10 cellular contexts compared by ENCODE assay signal in genomic region chr10:14200645-14201534, GRCh38.
DNase-seq lines count a peak whose midpoint lies in the region; ATAC-seq and TF ChIP-seq lines count a peak whose summit lies in the region.
"Had no signal": no experiment of that assay in that cellular context is flagged by ENCODE, and none has a peak within 500 bp of the region (broad histone marks: within the 10 kb centered on the region; RNA-seq: fewer than 3 reads in every experiment).

No MANE protein-coding gene starts in this region.

- H2AFZ ChIP-seq in DND-41 (ENCODE audit: low read depth, low read length) (no peak overlapping the region), HCT116 (ENCODE audit: low read depth, low read length, poor library complexity, severe bottlenecking) (no peak overlapping the region)

- H3K27ac ChIP-seq in DND-41 (ENCODE audit: low read length) (no peak overlapping the region), HCT116 (ENCODE audit: low read depth, low read length) (no peak overlapping the region), lower lobe of right lung (no peak overlapping the region), left lung (no peak overlapping the region)
- H3K27ac ChIP-seq: HL-60, tibial nerve had no signal

- no peak overlapping the region for H3K4me3 ChIP-seq in DND-41 (ENCODE audit: low read depth in 1 of 2, low read length in 2 of 2)
- H3K4me3 ChIP-seq in HCT116 (replicated peaks in 1 of 2; ENCODE audit: low read depth in 1 of 2, low read length in 2 of 2) = no peak overlapping the region
- no peak overlapping the region for H3K4me3 ChIP-seq in lower lobe of right lung
- H3K4me3 ChIP-seq in left lung = no peak overlapping the region
- H3K4me3 ChIP-seq: tibial nerve had no signal

- no peak overlapping the region for H3K27ac Mint-ChIP-seq in activated naive CD4-positive, alpha-beta T cell treated with anti-CD3 and anti-CD28 coated beads, Interleukin-2, amount 10 ng/mL, durations not matched to agents 7 days and 5 days

- H3K36me3 ChIP-seq in DND-41 (ENCODE audit: insufficient read depth, low read length) (no peaks in the 10 kb centered on the region), HCT116 (ENCODE audit: control insufficient read depth in 1 of 2, insufficient read depth in 2 of 2, low read length in 2 of 2) (no peaks in the 10 kb centered on the region), lower lobe of right lung (no peaks in the 10 kb centered on the region), left lung (no peaks in the 10 kb centered on the region)
- H3K36me3 ChIP-seq: tibial nerve had no signal

- no peak overlapping the region for H3K4me3 Mint-ChIP-seq in activated naive CD4-positive, alpha-beta T cell treated with anti-CD3 and anti-CD28 coated beads, Interleukin-2, amount 10 ng/mL, durations not matched to agents 7 days and 5 days

- H3K9ac ChIP-seq in DND-41 (ENCODE audit: low read depth, low read length) (no peak overlapping the region), HCT116 (ENCODE audit: low read length) (no peak overlapping the region)

- no peaks in the 10 kb centered on the region for H3K36me3 Mint-ChIP-seq in activated naive CD4-positive, alpha-beta T cell treated with anti-CD3 and anti-CD28 coated beads, Interleukin-2, amount 10 ng/mL, durations not matched to agents 7 days and 5 days

- TF ChIP-seq POLR2A in HCT116 (IDR thresholded peaks at IDR 0.05; ENCODE audit: borderline replicate concordance, extremely low read depth, insufficient read depth, insufficient read length) = no peak

- POLR2A ChIA-PET in HCT116 (lab: Charles Lee) = interaction anchor here (2.5 kb wide), 1 partner anchor 15 kb away, joined by 11 read pairs; no protein-coding TSS in a partner anchor

- H3K27me3 Mint-ChIP-seq in activated naive CD4-positive, alpha-beta T cell treated with anti-CD3 and anti-CD28 coated beads, Interleukin-2, amount 10 ng/mL, durations not matched to agents 7 days and 5 days = peaks cover 39% of the 10 kb centered on the region

- no peak for DNase-seq in DND-41
- DNase-seq in HCT116 (ENCODE audit: low read depth, low spot score) = no peak
- peak; percentile 36 for DNase-seq in activated naive CD4-positive, alpha-beta T cell treated with anti-CD3 and anti-CD28 coated beads, Interleukin-2, amount 10 ng/mL, durations not matched to agents 7 days and 5 days
- DNase-seq in lower lobe of right lung = no peak
- no peak for DNase-seq in left lung
- DNase-seq: OCI-M1 had no signal

- no peaks in the 10 kb centered on the region for H3K9me3 ChIP-seq in DND-41 (ENCODE audit: insufficient read depth, low read length, severe bottlenecking)
- H3K9me3 ChIP-seq in HCT116 (ENCODE audit: control insufficient read depth in 1 of 2, insufficient read depth in 1 of 2, low read depth in 1 of 2, low read length in 2 of 2) = no peaks in the 10 kb centered on the region
- H3K9me3 ChIP-seq in lower lobe of right lung = no peaks in the 10 kb centered on the region
- H3K9me3 ChIP-seq in left lung = no peaks in the 10 kb centered on the region
- H3K9me3 ChIP-seq: tibial nerve had no signal

- peak; percentile 40 for TF ChIP-seq CTCF in DND-41 (IDR thresholded peaks at IDR 0.05; ENCODE audit: borderline replicate concordance, extremely low read depth, low read length, poor library complexity, severe bottlenecking)
- TF ChIP-seq CTCF in HCT116 (IDR thresholded peaks at IDR 0.05 in 2 of 3, conservative IDR thresholded peaks at IDR 0.05 in 1 of 3; ENCODE audit: borderline replicate concordance in 1 of 3, insufficient read depth in 1 of 3, low read depth in 2 of 3, low read length in 2 of 3) = peak; percentile 3 to 61 (median 49); a peak in 4 of 6 replicates
- peak; percentile 12 for TF ChIP-seq CTCF in lower lobe of right lung (IDR thresholded peaks at IDR 0.05)
- no peak for TF ChIP-seq CTCF in left lung (IDR thresholded peaks at IDR 0.05)

- RAD21 ChIA-PET in HCT116 (lab: Charles Lee; ENCODE audit: low non-redundant PET in 1 of 2, low total read pairs in 2 of 2, uncharacterized antibody in 2 of 2, unreplicated experiment in 2 of 2) = no interaction called here

- H4K20me1 ChIP-seq in DND-41 (ENCODE audit: insufficient read depth, low read length) (no peaks in the 10 kb centered on the region; the same call in 1 of the 2 replicates), HCT116 (ENCODE audit: insufficient read depth) (no peaks in the 10 kb centered on the region)

- no peaks in the 10 kb centered on the region for H3K4me1 Mint-ChIP-seq in activated naive CD4-positive, alpha-beta T cell treated with anti-CD3 and anti-CD28 coated beads, Interleukin-2, amount 10 ng/mL, durations not matched to agents 7 days and 5 days

- no peaks in the 10 kb centered on the region for H3K9me3 Mint-ChIP-seq in activated naive CD4-positive, alpha-beta T cell treated with anti-CD3 and anti-CD28 coated beads, Interleukin-2, amount 10 ng/mL, durations not matched to agents 7 days and 5 days

- TF ChIP-seq RAD21 in HCT116 (IDR thresholded peaks at IDR 0.05; ENCODE audit: low read depth) = no peak

- no peak overlapping the region for H3K4me2 ChIP-seq in DND-41 (ENCODE audit: insufficient read depth, low read length)
- H3K4me2 ChIP-seq in HCT116 (ENCODE audit: low read length) = no peak overlapping the region

- H3K27me3 ChIP-seq in DND-41 (ENCODE audit: insufficient read depth, low read length, poor library complexity) = peaks cover 17% of the 10 kb centered on the region
- peaks cover 37% of the 10 kb centered on the region for H3K27me3 ChIP-seq in HCT116 (ENCODE audit: insufficient read depth, low read length)
- peaks cover 21% of the 10 kb centered on the region for H3K27me3 ChIP-seq in lower lobe of right lung (ENCODE audit: low read depth)
- peaks cover 0 to 36% of the 10 kb centered on the region in 2 donors for H3K27me3 ChIP-seq in left lung

- H3K4me1 ChIP-seq in DND-41 (ENCODE audit: insufficient read depth, low read length) = no peaks in the 10 kb centered on the region
- H3K4me1 ChIP-seq in HCT116 (ENCODE audit: control insufficient read depth in 1 of 2, insufficient read depth in 2 of 2, low read length in 2 of 2) = no peaks in the 10 kb centered on the region
- H3K4me1 ChIP-seq in lower lobe of right lung = no peaks in the 10 kb centered on the region
- H3K4me1 ChIP-seq in left lung = no peaks in the 10 kb centered on the region
- H3K4me1 ChIP-seq: tibial nerve had no signal

- H3K79me2 ChIP-seq in DND-41 (ENCODE audit: insufficient read depth, low read length) (no peaks in the 10 kb centered on the region), HCT116 (ENCODE audit: insufficient read depth, low read length) (no peaks in the 10 kb centered on the region)

- BruUV-seq in HCT116 (replicated peaks; lab: Mats Ljungman, UMichigan) = no TSS peak

- CTCF ChIA-PET in HCT116 (lab: Charles Lee) = interaction anchor here (0.8 to 2.3 kb wide), 10 partner anchors 9 to 290 kb away, joined by 3 to 14 read pairs (median 6); no protein-coding TSS in a partner anchor
- CTCF ChIA-PET in activated naive CD4-positive, alpha-beta T cell treated with anti-CD3 and anti-CD28 coated beads, Interleukin-2, amount 10 ng/mL, durations not matched to agents 7 days and 5 days (lab: Charles Lee) = interaction anchor here (0.6 to 2.0 kb wide), 8 partner anchors 10 to 771 kb away, joined by 3 to 7 read pairs (median 3); no protein-coding TSS in a partner anchor

- H3K9me2 ChIP-seq in HCT116 (ENCODE audit: insufficient read depth) = no peaks in the 10 kb centered on the region

- intact Hi-C loops in HCT116 (cut with micrococcal nuclease) = no loop called here
- intact Hi-C loops in lower lobe of right lung (cut with DNase I) = no loop called here
- intact Hi-C loops in left lung (cut with DNase I) = no loop called here

- ATAC-seq in DND-41 (ENCODE audit: insufficient read depth, low read depth) (no peak), HCT116 (peak; percentile 74), lower lobe of right lung (no peak), left lung (no peak), HG03045 (IDR thresholded peaks at IDR 0.05; ENCODE audit: unreplicated experiment) (no peak), HG02763 (IDR thresholded peaks at IDR 0.05; ENCODE audit: unreplicated experiment) (no peak)

TF ChIP-seq in HCT116, 20 proteins besides CTCF, POLR2A, EP300 and RAD21 (continues in another document):
- no peak for TF ChIP-seq TCF7L2 (IDR thresholded peaks at IDR 0.05; ENCODE audit: borderline replicate concordance, extremely low read depth, insufficient read depth, insufficient read length)
- TF ChIP-seq FOSL1 (IDR thresholded peaks at IDR 0.05; ENCODE audit: low read depth) = no peak
- no peak for TF ChIP-seq YY1 (IDR thresholded peaks at IDR 0.05; ENCODE audit: extremely low read depth, insufficient replicate concordance, low read depth, low read length)
- no peak for TF ChIP-seq SP1 (IDR thresholded peaks at IDR 0.05; ENCODE audit: low read depth)
- TF ChIP-seq EZH2 (IDR thresholded peaks at IDR 0.05) = no peak
- TF ChIP-seq JUND (IDR thresholded peaks at IDR 0.05) = no peak
- TF ChIP-seq EZH2phosphoT487 (IDR thresholded peaks at IDR 0.05; ENCODE audit: borderline replicate concordance) = no peak
- no peak for TF ChIP-seq EGR1 (IDR thresholded peaks at IDR 0.05; ENCODE audit: low read depth)
- TF ChIP-seq REST (IDR thresholded peaks at IDR 0.05; ENCODE audit: low read depth) = no peak
- no peak for TF ChIP-seq ZNF274 (IDR thresholded peaks at IDR 0.05; ENCODE audit: low read depth, low read length)
- TF ChIP-seq CBX3 (IDR thresholded peaks at IDR 0.05; ENCODE audit: low read depth) = no peak

Comparison
In these comparisons a context has a peak if more than half of its experiments do, and no peak if none do; other contexts are left out.
1. CTCF ChIP-seq: peak in DND-41 (single experiment), HCT116 (3 of 3) and lower lobe of right lung (single experiment); none in left lung (0 of 2).